8 cellular contexts compared by ENCODE assay signal in genomic region chr17:80650339-80650672, GRCh38.
DNase-seq lines count a peak whose midpoint lies in the region; ATAC-seq and TF ChIP-seq lines count a peak whose summit lies in the region.

No MANE protein-coding gene starts in this region.

- WGBS in IMR-90 (ENCODE audit: extremely low coverage in 2 of 2, insufficient read length in 1 of 2), 2 experiments, result 80% methylated on average over 1 of the region's 8 CpGs; no CpG with 5 or more reads in 1 of the 2 experiments

- H3K4me3 Mint-ChIP-seq in T-helper 2 cell treated with Interferon-gamma antibody and Interleukin-4, amounts not matched to agents 5 μg/mL and 100 μg/mL, for 36 hours, result no peak overlapping the region

- ATAC-seq in IMR-90 (ENCODE audit: low read depth) (no peak), gastrocnemius medialis (no peak), HG03521 (IDR thresholded peaks at IDR 0.05; ENCODE audit: unreplicated experiment) (no peak)

- H3K4me2 ChIP-seq in IMR-90 (ENCODE audit: low read depth, low read length), result no peak overlapping the region

- peak overlapping the region; percentile 80 for H2BK120ac ChIP-seq in IMR-90 (ENCODE audit: low read depth, low read length)

- peaks cover 48 to 78% of the 10 kb centered on the region in 2 experiments for H3K79me1 ChIP-seq in IMR-90 (ENCODE audit: low read depth in 1 of 2, low read length in 2 of 2)

- no peak overlapping the region for H3K18ac ChIP-seq in IMR-90 (ENCODE audit: low read depth, low read length)

- DNase-seq in T-helper 2 cell treated with Interferon-gamma antibody and Interleukin-4, amounts not matched to agents 5 μg/mL and 100 μg/mL, for 36 hours (ENCODE audit: low spot score), result no peak
- DNase-seq in T-helper 2 cell, result no peak
- DNase-seq in IMR-90, result no peak
- DNase-seq in brain microvascular endothelial cell, result no peak
- no peak for DNase-seq in gastrocnemius medialis
- DNase-seq in cortex of kidney (lab: John Stamatoyannopoulos, UW), result no peak
- no peak for DNase-seq in iPS-NIHi11 (ENCODE audit: low spot score)

- no peak for TF ChIP-seq POLR2A in IMR-90 (IDR thresholded peaks at IDR 0.05; ENCODE audit: low read depth, low read length)
- no peak for TF ChIP-seq POLR2A in gastrocnemius medialis (IDR thresholded peaks at IDR 0.05)

- H3K9me1 ChIP-seq in IMR-90 (ENCODE audit: insufficient read depth, low read length), result peaks cover 29% of the 10 kb centered on the region

- H3K56ac ChIP-seq in IMR-90 (ENCODE audit: extremely low read depth, insufficient read depth, low read length), result no peak overlapping the region

- H2AK5ac ChIP-seq in IMR-90 (ENCODE audit: low read depth, low read length), result peak overlapping the region; percentile 91

- peak overlapping the region; percentile 64 for H3K14ac ChIP-seq in IMR-90 (replicated peaks; ENCODE audit: low read depth, low read length)

- H3K4me3 ChIP-seq in IMR-90 (ENCODE audit: insufficient read depth, low read depth, low read length), result no peak overlapping the region
- no peak overlapping the region for H3K4me3 ChIP-seq in brain microvascular endothelial cell (ENCODE audit: low read depth, low read length)
- H3K4me3 ChIP-seq in gastrocnemius medialis, result no peak overlapping the region

- H4K20me1 ChIP-seq in IMR-90 (ENCODE audit: insufficient read depth, low read length), result peaks cover 13% of the 10 kb centered on the region; the same call in 1 of the 2 replicates

- H3K27ac Mint-ChIP-seq in T-helper 2 cell treated with Interferon-gamma antibody and Interleukin-4, amounts not matched to agents 5 μg/mL and 100 μg/mL, for 36 hours, result peak overlapping the region; percentile 93

- peak overlapping the region; percentile 4; the same call in 1 of the 2 replicates for H3K27ac ChIP-seq in IMR-90 (ENCODE audit: insufficient read depth, low read length)
- peak overlapping the region; percentile 63 for H3K27ac ChIP-seq in brain microvascular endothelial cell
- peak overlapping the region; percentile 56 to 78 (median 62) for H3K27ac ChIP-seq in gastrocnemius medialis

- no peak for TF ChIP-seq CTCF in IMR-90 (conservative IDR thresholded peaks at IDR 0.05; ENCODE audit: low read depth, low read length)
- TF ChIP-seq CTCF in brain microvascular endothelial cell (IDR thresholded peaks at IDR 0.05; ENCODE audit: low read depth, low read length, missing control alignments), result no peak
- TF ChIP-seq CTCF in gastrocnemius medialis (IDR thresholded peaks at IDR 0.05 in 4 of 5, conservative IDR thresholded peaks at IDR 0.05 in 1 of 5), result no peak

- H3K27me3 ChIP-seq in IMR-90 (ENCODE audit: control insufficient read depth, insufficient read depth, low read length), result no peaks in the 10 kb centered on the region
- H3K27me3 ChIP-seq in brain microvascular endothelial cell (replicated peaks), result no peaks in the 10 kb centered on the region
- no peaks in the 10 kb centered on the region for H3K27me3 ChIP-seq in gastrocnemius medialis

- no peak overlapping the region for H3K9ac ChIP-seq in IMR-90 (ENCODE audit: low read depth, low read length)

- no peak overlapping the region for H4K5ac ChIP-seq in IMR-90 (ENCODE audit: low read depth, low read length)

- peak overlapping the region; percentile 64 for H4K91ac ChIP-seq in IMR-90 (ENCODE audit: insufficient read depth, low read depth, low read length)

- H2AK9ac ChIP-seq in IMR-90 (replicated peaks; ENCODE audit: low read depth, low read length, poor library complexity), result peak overlapping the region; percentile 75

- H3K4ac ChIP-seq in IMR-90 (ENCODE audit: low read depth, low read length), result peak overlapping the region; percentile 93

- H3K4me1 ChIP-seq in IMR-90 (ENCODE audit: control insufficient read depth, insufficient read depth, low read length), result peaks cover 17% of the 10 kb centered on the region
- peaks cover 30 to 47% of the 10 kb centered on the region in 2 donors for H3K4me1 ChIP-seq in gastrocnemius medialis

- intact Hi-C loops in IMR-90 (cut with micrococcal nuclease) (no loop called here), gastrocnemius medialis (cut with DNase I; ENCODE audit: low total_unique reads) (no loop called here)

- H2BK15ac ChIP-seq in IMR-90 (ENCODE audit: low read depth, low read length), result peak overlapping the region; percentile 10; the same call in 1 of the 3 replicates

- CTCF ChIA-PET in IMR-90 (lab: Yijun Ruan, JAX), result no interaction called here

- H3K23ac ChIP-seq in IMR-90 (ENCODE audit: low read depth, low read length), result no peak overlapping the region

- peaks cover 60% of the 10 kb centered on the region for H3K4me1 Mint-ChIP-seq in T-helper 2 cell treated with Interferon-gamma antibody and Interleukin-4, amounts not matched to agents 5 μg/mL and 100 μg/mL, for 36 hours (ENCODE audit: low read depth)

- TF ChIP-seq RAD21 in IMR-90 (IDR thresholded peaks at IDR 0.05; ENCODE audit: low read length), result no peak

- H3K9me3 ChIP-seq in IMR-90 (ENCODE audit: control insufficient read depth, insufficient read depth, low read length), result no peaks in the 10 kb centered on the region
- H3K9me3 ChIP-seq in gastrocnemius medialis, result no peaks in the 10 kb centered on the region

- H2AFZ ChIP-seq in IMR-90 (replicated peaks; ENCODE audit: low read length, poor library complexity), result peak overlapping the region; percentile 17

- H3K36me3 ChIP-seq in IMR-90 (ENCODE audit: control insufficient read depth, insufficient read depth, low read length) (no peaks in the 10 kb centered on the region), brain microvascular endothelial cell (replicated peaks) (no peaks in the 10 kb centered on the region), gastrocnemius medialis (no peaks in the 10 kb centered on the region)

- dilution Hi-C loops in IMR-90 (cut with HindIII; ENCODE audit: low sequenced_read_pairs, unreplicated experiment), result no loop called here

- H2BK5ac ChIP-seq in IMR-90 (ENCODE audit: low read depth, low read length, poor library complexity, severe bottlenecking), result peak overlapping the region; percentile 72

- H3K27me3 Mint-ChIP-seq in T-helper 2 cell treated with Interferon-gamma antibody and Interleukin-4, amounts not matched to agents 5 μg/mL and 100 μg/mL, for 36 hours (ENCODE audit: low read depth), result no peaks in the 10 kb centered on the region

- POLR2A ChIA-PET in IMR-90 (lab: Charles Lee; ENCODE audit: unreplicated experiment), result no interaction called here

- in situ Hi-C loops in IMR-90 (cut with MboI; ENCODE audit: low sequenced_read_pairs) (no loop called here), brain microvascular endothelial cell (cut with HindIII; ENCODE audit: low pct_ligation_motif_present, low sequenced_read_pairs) (no loop called here), gastrocnemius medialis (cut with MboI; ENCODE audit: low sequenced_read_pairs in 4 of 4) (no loop called here)

- H3K9me3 Mint-ChIP-seq in T-helper 2 cell treated with Interferon-gamma antibody and Interleukin-4, amounts not matched to agents 5 μg/mL and 100 μg/mL, for 36 hours, result peaks cover 18% of the 10 kb centered on the region

- peak overlapping the region; percentile 85 for H2BK20ac ChIP-seq in IMR-90 (ENCODE audit: low read depth, low read length)

- peak overlapping the region; percentile 29 to 85; a peak in 3 of 4 replicates for H4K8ac ChIP-seq in IMR-90 (ENCODE audit: low read depth in 2 of 2, low read length in 2 of 2)

- peaks cover 53% of the 10 kb centered on the region for H3K36me3 Mint-ChIP-seq in T-helper 2 cell treated with Interferon-gamma antibody and Interleukin-4, amounts not matched to agents 5 μg/mL and 100 μg/mL, for 36 hours (ENCODE audit: low read depth)

- no TSS peak for BruUV-seq in IMR-90 (replicated peaks; lab: Mats Ljungman, UMichigan)

TF ChIP-seq in IMR-90, 13 proteins besides CTCF, POLR2A, EP300 and RAD21:
- TF ChIP-seq USF2 (IDR thresholded peaks at IDR 0.05; ENCODE audit: low read depth, low read length), result no peak
- no peak for TF ChIP-seq RCOR1 (IDR thresholded peaks at IDR 0.05; ENCODE audit: insufficient replicate concordance, low read length)
- TF ChIP-seq CHD1 (IDR thresholded peaks at IDR 0.05; ENCODE audit: low read depth, low read length), result no peak
- TF ChIP-seq ELK1 (IDR thresholded peaks at IDR 0.05; ENCODE audit: borderline replicate concordance, low read depth, low read length), result no peak
- TF ChIP-seq MXI1 (IDR thresholded peaks at IDR 0.05; ENCODE audit: borderline replicate concordance, low read depth, low read length), result no peak
- no peak for TF ChIP-seq CEBPB (IDR thresholded peaks at IDR 0.05; ENCODE audit: low read depth, low read length)
- no peak for TF ChIP-seq SMC3 (IDR thresholded peaks at IDR 0.05; ENCODE audit: low read depth, low read length)
- TF ChIP-seq RFX5 (IDR thresholded peaks at IDR 0.05; ENCODE audit: low read depth, low read length), result no peak
- TF ChIP-seq FOS (IDR thresholded peaks at IDR 0.05; ENCODE audit: low read depth, low read length), result no peak
- no peak for TF ChIP-seq BHLHE40 (IDR thresholded peaks at IDR 0.05; ENCODE audit: low read depth, low read length)

Comparison
In these comparisons a context has a peak if more than half of its experiments do, and no peak if none do; other contexts are left out.
1. H3K27ac ChIP-seq: peak in every context shown above with its lines; median percentile 63 in brain microvascular endothelial cell; 62 in gastrocnemius medialis; 4 in IMR-90.